In the genomic region with DNA sequence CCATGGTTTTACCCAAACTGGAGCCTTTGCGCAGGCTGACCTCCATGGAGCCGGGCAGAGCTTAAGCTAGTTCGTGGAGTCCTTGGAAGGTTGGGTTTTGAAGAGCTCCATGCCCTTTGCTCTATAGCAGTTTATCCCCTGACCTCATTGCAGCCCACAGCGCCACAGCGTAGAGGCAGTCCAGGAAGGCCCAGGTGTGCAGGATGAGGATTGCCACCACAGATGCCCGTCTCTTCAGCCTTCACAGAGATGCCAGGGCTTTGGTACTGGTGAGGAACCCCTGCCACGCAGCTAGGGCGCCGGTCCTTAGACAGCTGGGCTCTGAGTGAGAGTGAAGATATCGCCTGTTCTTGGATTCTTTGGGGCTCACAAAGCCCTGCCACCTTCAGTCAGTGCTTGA, we compare ENCODE assay signal across 16 cellular contexts.
DNase-seq lines count a peak whose midpoint lies in the region; ATAC-seq and TF ChIP-seq lines count a peak whose summit lies in the region.
"Had no signal": no experiment of that assay in that cellular context is flagged by ENCODE, and none has a peak within 500 bp of the region (broad histone marks: within the 10 kb centered on the region; RNA-seq: fewer than 3 reads in every experiment).

No MANE protein-coding gene starts in this region.

- H3K9me3 ChIP-seq in suprapubic skin = no peaks in the 10 kb centered on the region
- H3K9me3 ChIP-seq: A549 had no signal

- TF ChIP-seq POLR2A in suprapubic skin (IDR thresholded peaks at IDR 0.05) = no peak

- no peak for DNase-seq in WTC11 (ENCODE audit: low spot score)
- peak; percentile 77 for DNase-seq in mesenteric fat pad (ENCODE audit: low spot score)
- peak; percentile 47 to 53 for DNase-seq in suprapubic skin (ENCODE audit: low spot score in 2 of 2)
- no peak for DNase-seq in T-helper 9 cell
- no peak for DNase-seq in glutamatergic neuron
- no peak for DNase-seq in HuH-7 (ENCODE audit: low spot score)
- DNase-seq: CD8-positive, alpha-beta T cell; COR-L47; DMS153; DMS79 treated with DMSO at 0.1 percent for 48 hours; EL had no signal

- no peaks in the 10 kb centered on the region for H3K27me3 Mint-ChIP-seq in WTC11 (ENCODE audit: low read depth)
- H3K27me3 Mint-ChIP-seq in dendritic cell treated with granulocyte-macrophage colony-stimulating factor and Interleukin-4, amounts not matched to agents 40 ng/mL and 50 ng/mL, for 4 days = no peaks in the 10 kb centered on the region
- H3K27me3 Mint-ChIP-seq in glutamatergic neuron (ENCODE audit: unreplicated experiment) = peaks cover 3% of the 10 kb centered on the region

- no peaks in the 10 kb centered on the region for H3K36me3 Mint-ChIP-seq in WTC11
- H3K36me3 Mint-ChIP-seq in dendritic cell treated with granulocyte-macrophage colony-stimulating factor and Interleukin-4, amounts not matched to agents 40 ng/mL and 50 ng/mL, for 4 days (ENCODE audit: low read depth) = peaks cover 21% of the 10 kb centered on the region
- no peaks in the 10 kb centered on the region for H3K36me3 Mint-ChIP-seq in glutamatergic neuron (ENCODE audit: unreplicated experiment)

- CTCF ChIA-PET in WTC11 (lab: Charles Lee) = no interaction called here

- 0 out of 2 replicates have a peak overlapping the region, but pooled peaks have one; percentile 15 for H3K27ac Mint-ChIP-seq in WTC11
- H3K27ac Mint-ChIP-seq in dendritic cell treated with granulocyte-macrophage colony-stimulating factor and Interleukin-4, amounts not matched to agents 40 ng/mL and 50 ng/mL, for 4 days = peak overlapping the region; percentile 55
- no peak overlapping the region for H3K27ac Mint-ChIP-seq in glutamatergic neuron (ENCODE audit: unreplicated experiment)
- H3K27ac Mint-ChIP-seq: CD14-positive monocyte; CD8-positive, alpha-beta T cell had no signal

- H3K4me1 Mint-ChIP-seq in WTC11 = peaks cover 16% of the 10 kb centered on the region
- H3K4me1 Mint-ChIP-seq in dendritic cell treated with granulocyte-macrophage colony-stimulating factor and Interleukin-4, amounts not matched to agents 40 ng/mL and 50 ng/mL, for 4 days (ENCODE audit: low read depth) = peaks cover 25% of the 10 kb centered on the region
- peaks cover 5% of the 10 kb centered on the region for H3K4me1 Mint-ChIP-seq in glutamatergic neuron (ENCODE audit: low read depth, unreplicated experiment)

- H3K27me3 ChIP-seq in suprapubic skin = no peaks in the 10 kb centered on the region

- ATAC-seq in WTC11 = no peak
- ATAC-seq: A549; CD8-positive, alpha-beta T cell; HCT116 had no signal

- intact Hi-C loops in dendritic cell treated with granulocyte-macrophage colony-stimulating factor and Interleukin-4, amounts not matched to agents 40 ng/mL and 50 ng/mL, for 4 days (cut with micrococcal nuclease) = no loop called here

- no peak overlapping the region for H3K4me3 Mint-ChIP-seq in WTC11
- H3K4me3 Mint-ChIP-seq in dendritic cell treated with granulocyte-macrophage colony-stimulating factor and Interleukin-4, amounts not matched to agents 40 ng/mL and 50 ng/mL, for 4 days = no peak overlapping the region
- no peak overlapping the region for H3K4me3 Mint-ChIP-seq in glutamatergic neuron (ENCODE audit: unreplicated experiment)
- H3K4me3 Mint-ChIP-seq: CD14-positive monocyte; CD8-positive, alpha-beta T cell had no signal

- POLR2A ChIA-PET in WTC11 (lab: Charles Lee) = interaction anchor here (1.0 kb wide), 1 partner anchor 16 kb away, joined by 3 read pairs; no protein-coding TSS in a partner anchor

- TF ChIP-seq CTCF in WTC11 (IDR thresholded peaks at IDR 0.05) (no peak), suprapubic skin (IDR thresholded peaks at IDR 0.05) (no peak), glutamatergic neuron (IDR thresholded peaks at IDR 0.05; ENCODE audit: partially characterized antibody, unreplicated experiment) (no peak)

- TF ChIP-seq EP300 in suprapubic skin (IDR thresholded peaks at IDR 0.05) = no peak

- H3K4me3 ChIP-seq in suprapubic skin = no peak overlapping the region
- H3K4me3 ChIP-seq: A549 had no signal

- 92% methylated on average over 5 of the region's 10 CpGs for WGBS in suprapubic skin

- peaks cover 3% of the 10 kb centered on the region for H3K36me3 ChIP-seq in suprapubic skin

- no peak overlapping the region for H3K27ac ChIP-seq in suprapubic skin
- H3K27ac ChIP-seq: A549, HL-60 had no signal

- no peaks in the 10 kb centered on the region for H3K9me3 Mint-ChIP-seq in WTC11
- H3K9me3 Mint-ChIP-seq in dendritic cell treated with granulocyte-macrophage colony-stimulating factor and Interleukin-4, amounts not matched to agents 40 ng/mL and 50 ng/mL, for 4 days = no peaks in the 10 kb centered on the region
- H3K9me3 Mint-ChIP-seq in glutamatergic neuron (ENCODE audit: unreplicated experiment) = peaks cover 4% of the 10 kb centered on the region
- H3K9me3 Mint-ChIP-seq: CD14-positive monocyte; CD8-positive, alpha-beta T cell had no signal

- H3K4me1 ChIP-seq in suprapubic skin = peaks cover 4% of the 10 kb centered on the region
- H3K4me1 ChIP-seq: A549 had no signal

TF ChIP-seq in WTC11, 78 proteins besides CTCF, POLR2A, EP300 and RAD21:
- TF ChIP-seq JAZF1 (CRISPR knock-in tag; IDR thresholded peaks at IDR 0.05) (no peak), ETV6 (CRISPR knock-in tag; IDR thresholded peaks at IDR 0.05) (no peak), ZNF317 (CRISPR knock-in tag; IDR thresholded peaks at IDR 0.05; ENCODE audit: borderline replicate concordance, low read depth) (no peak), RORB (CRISPR knock-in tag; IDR thresholded peaks at IDR 0.05) (no peak), PRRX2 (CRISPR knock-in tag; IDR thresholded peaks at IDR 0.05) (no peak), FOXK1 (CRISPR knock-in tag; IDR thresholded peaks at IDR 0.05) (no peak), ZBTB21 (CRISPR knock-in tag; IDR thresholded peaks at IDR 0.05; ENCODE audit: borderline replicate concordance) (no peak), CREB1 (CRISPR knock-in tag; IDR thresholded peaks at IDR 0.05) (no peak)
- TF ChIP-seq, protein P1, sequence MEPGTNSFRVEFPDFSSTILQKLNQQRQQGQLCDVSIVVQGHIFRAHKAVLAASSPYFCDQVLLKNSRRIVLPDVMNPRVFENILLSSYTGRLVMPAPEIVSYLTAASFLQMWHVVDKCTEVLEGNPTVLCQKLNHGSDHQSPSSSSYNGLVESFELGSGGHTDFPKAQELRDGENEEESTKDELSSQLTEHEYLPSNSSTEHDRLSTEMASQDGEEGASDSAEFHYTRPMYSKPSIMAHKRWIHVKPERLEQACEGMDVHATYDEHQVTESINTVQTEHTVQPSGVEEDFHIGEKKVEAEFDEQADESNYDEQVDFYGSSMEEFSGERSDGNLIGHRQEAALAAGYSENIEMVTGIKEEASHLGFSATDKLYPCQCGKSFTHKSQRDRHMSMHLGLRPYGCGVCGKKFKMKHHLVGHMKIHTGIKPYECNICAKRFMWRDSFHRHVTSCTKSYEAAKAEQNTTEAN (CRISPR knock-in tag; IDR thresholded peaks at IDR 0.05) = no peak
- TF ChIP-seq, protein P2, sequence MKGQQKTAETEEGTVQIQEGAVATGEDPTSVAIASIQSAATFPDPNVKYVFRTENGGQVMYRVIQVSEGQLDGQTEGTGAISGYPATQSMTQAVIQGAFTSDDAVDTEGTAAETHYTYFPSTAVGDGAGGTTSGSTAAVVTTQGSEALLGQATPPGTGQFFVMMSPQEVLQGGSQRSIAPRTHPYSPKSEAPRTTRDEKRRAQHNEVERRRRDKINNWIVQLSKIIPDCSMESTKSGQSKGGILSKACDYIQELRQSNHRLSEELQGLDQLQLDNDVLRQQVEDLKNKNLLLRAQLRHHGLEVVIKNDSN (CRISPR knock-in tag; IDR thresholded peaks at IDR 0.05) = no peak

Comparison
In these comparisons a context has a peak if more than half of its experiments do, and no peak if none do; other contexts are left out.
1. DNase-seq: peak in mesenteric fat pad (single experiment) and suprapubic skin (2 of 2); none in WTC11 (single experiment), T-helper 9 cell (single experiment), glutamatergic neuron (single experiment) and HuH-7 (single experiment).